Comparison of ENCODE assay signal across 8 cellular contexts in genomic region chr6:145964948-145965366, GRCh38. TPM values are rescaled to one million over a fixed set of nuclear protein-coding genes. Genes with fewer than 3 reads are reported as not detected.
A peak's percentile ranks its signal among the peaks of the same experiment; 100 is the strongest.
DNase-seq lines count a peak whose midpoint lies in the region; ATAC-seq and TF ChIP-seq lines count a peak whose summit lies in the region.

No MANE protein-coding gene starts in this region.

- no peaks in the 10 kb centered on the region for H3K36me3 ChIP-seq in A673 (ENCODE audit: insufficient read depth, low read length, poor library complexity, severe bottlenecking)
- H3K36me3 ChIP-seq in adipocyte (ENCODE audit: control insufficient read depth, insufficient read depth, low read length, severe bottlenecking) = no peaks in the 10 kb centered on the region
- no peaks in the 10 kb centered on the region for H3K36me3 ChIP-seq in left lung
- no peaks in the 10 kb centered on the region for H3K36me3 ChIP-seq in tibial artery

- no peak for ATAC-seq in left lung

- TSS peak; percentile 91 for BruUV-seq in A673 (replicated peaks; lab: Mats Ljungman, UMichigan)

- no peak for TF ChIP-seq CTCF in A673 (conservative IDR thresholded peaks at IDR 0.05; ENCODE audit: low read depth, low read length)
- no peak for TF ChIP-seq CTCF in HFF-Myc (IDR thresholded peaks at IDR 0.05; ENCODE audit: low read depth, low read length, missing control alignments)
- TF ChIP-seq CTCF in left lung (IDR thresholded peaks at IDR 0.05) = no peak
- no peak for TF ChIP-seq CTCF in tibial artery (IDR thresholded peaks at IDR 0.05)

- intact Hi-C loops in A673 (cut with micrococcal nuclease; ENCODE audit: unreplicated experiment) = no loop called here
- intact Hi-C loops in left lung (cut with DNase I) = no loop called here
- intact Hi-C loops in tibial artery (cut with DNase I; ENCODE audit: low total_unique reads) = loop anchor here (10.0 kb wide), 2 partner anchors 230 to 580 kb away; partner anchors contain the start of genes EPM2A and RAB32

- POLR2A ChIA-PET in A673 (lab: Charles Lee; ENCODE audit: low non-redundant PET) = interaction anchor here (0.6 kb wide), 1 partner anchor 42 kb away, joined by 3 read pairs; no protein-coding TSS in a partner anchor

- peak overlapping the region; percentile 76 for H3K27ac ChIP-seq in A673 (ENCODE audit: low read depth, low read length, poor library complexity, severe bottlenecking)
- peak overlapping the region; percentile 79 to 88 for H3K27ac ChIP-seq in left lung
- H3K27ac ChIP-seq in tibial artery = peak overlapping the region; percentile 87 to 94

- H3K27me3 ChIP-seq in A673 (replicated peaks; ENCODE audit: insufficient read depth, low read depth, low read length, poor library complexity) (no peaks in the 10 kb centered on the region), adipocyte (replicated peaks; ENCODE audit: control insufficient read depth, insufficient read depth, low read length) (no peaks in the 10 kb centered on the region), left lung (no peaks in the 10 kb centered on the region), tibial artery (no peaks in the 10 kb centered on the region)

- CTCF ChIA-PET in A673 (lab: Charles Lee) = no interaction called here

- DNase-seq in A673 (ENCODE audit: low spot score) (no peak), HFF-Myc (ENCODE audit: extremely low read depth, low read depth) (no peak), adipocyte (ENCODE audit: low read depth) (no peak), left lung (no peak), tibial artery (no peak), NCI-H748 treated with DMSO at 0.1 percent for 48 hours (lab: John Stamatoyannopoulos, UW) (no peak), MV-4-11 (lab: John Stamatoyannopoulos, UW) (no peak)
- DNase-seq in effector CD8-positive, alpha-beta T cell (lab: John Stamatoyannopoulos, UW) = no peak

- H3K4me1 ChIP-seq in A673 (ENCODE audit: insufficient read depth, low read length, poor library complexity, severe bottlenecking) (peaks cover 5% of the 10 kb centered on the region), adipocyte (ENCODE audit: control insufficient read depth, insufficient read depth, low read length) (peaks cover 37% of the 10 kb centered on the region), left lung (peaks cover 13 to 25% of the 10 kb centered on the region in 2 donors), tibial artery (peaks cover 0 to 38% (median 24%) of the 10 kb centered on the region in 4 donors)

- H3K9me3 ChIP-seq in A673 (ENCODE audit: low read depth, low read length, poor library complexity, severe bottlenecking) (no peaks in the 10 kb centered on the region), adipocyte (ENCODE audit: control insufficient read depth, low read length) (no peaks in the 10 kb centered on the region), left lung (no peaks in the 10 kb centered on the region), tibial artery (no peaks in the 10 kb centered on the region)

- peak overlapping the region; percentile 97 for H3K9ac ChIP-seq in adipocyte (ENCODE audit: low read length)

- H3K4me3 ChIP-seq in A673 (ENCODE audit: low read depth, low read length, poor library complexity, severe bottlenecking) (peak overlapping the region; percentile 73), HFF-Myc (replicated peaks; ENCODE audit: low read depth, low read length) (peak overlapping the region; percentile 78), adipocyte (ENCODE audit: low read length) (peak overlapping the region; percentile 97), left lung (peak overlapping the region; percentile 61 to 77), tibial artery (peak overlapping the region; percentile 81 to 92)

RNA-seq across cellular contexts. Expression of gene SHPRH, which starts 0.8 kb away (rescaled TPM):
- total RNA-seq in A673 (2021) (21.3 and 21.4 TPM in 2 replicates), left lung (10 to 100 TPM; 11.5 to 17.8 TPM)
